18 cellular contexts compared by ENCODE assay signal in the genomic region with DNA sequence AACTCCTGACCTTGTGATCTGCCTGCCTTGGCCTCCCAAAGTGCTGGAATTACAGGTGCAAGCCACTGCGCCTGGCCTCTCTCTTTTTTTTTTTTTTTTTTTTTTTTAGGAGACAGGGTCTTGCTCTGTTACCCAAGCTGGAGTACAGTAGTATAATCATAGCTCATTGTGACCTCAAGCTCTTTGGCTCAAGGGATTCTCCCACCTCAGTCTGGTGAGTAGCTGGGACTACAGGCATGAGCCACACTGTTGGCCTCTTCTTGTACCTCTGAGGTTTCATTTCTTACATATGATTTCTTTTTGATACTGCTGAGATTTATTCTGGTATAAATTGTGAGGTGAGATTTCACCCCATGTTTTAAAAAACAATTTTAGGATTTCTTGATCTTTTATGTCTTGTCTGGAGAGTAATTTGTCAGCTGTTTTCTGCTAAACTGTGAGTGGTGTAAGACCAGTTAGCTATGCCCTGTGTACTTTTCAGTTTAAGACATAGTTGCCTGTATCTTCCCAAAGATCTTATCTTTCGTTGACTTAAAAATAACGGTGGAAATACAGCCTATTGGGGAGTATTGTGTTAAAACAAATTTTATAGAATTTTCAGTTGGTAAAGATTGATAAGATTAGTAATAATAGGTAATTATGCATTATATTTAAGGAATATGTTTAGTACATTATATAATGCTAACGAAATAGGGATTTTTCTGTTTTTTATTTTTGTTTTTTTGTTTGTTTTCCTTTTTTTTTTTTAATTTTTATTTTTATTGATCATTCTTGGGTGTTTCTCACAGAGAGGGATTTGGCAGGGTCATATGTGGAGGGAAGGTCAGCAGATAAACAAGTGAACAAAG. TPM values are rescaled to one million over a fixed set of nuclear protein-coding genes. Genes with fewer than 3 reads are reported as not detected.
DNase-seq lines count a peak whose midpoint lies in the region; TF ChIP-seq lines count a peak whose summit lies in the region.
"Had no signal": no experiment of that assay in that cellular context is flagged by ENCODE, and none has a peak within 500 bp of the region (broad histone marks: within the 10 kb centered on the region; RNA-seq: fewer than 3 reads in every experiment).

No MANE protein-coding gene starts in this region.

- no peak for TF ChIP-seq RAD21 in SK-N-SH (IDR thresholded peaks at IDR 0.05; ENCODE audit: low read length)

- peaks cover 81% of the 10 kb centered on the region for H3K79me2 ChIP-seq in SK-N-SH (ENCODE audit: insufficient read depth)

- intact Hi-C loops in Caco-2 (cut with micrococcal nuclease; ENCODE audit: unreplicated experiment): no loop called here

- H3K27me3 Mint-ChIP-seq in HFFc6 (ENCODE audit: insufficient read depth) (no peaks in the 10 kb centered on the region; the same call in 1 of the 2 replicates), glutamatergic neuron (ENCODE audit: unreplicated experiment) (peaks cover 4% of the 10 kb centered on the region), osteocyte (ENCODE audit: unreplicated experiment) (no peaks in the 10 kb centered on the region), Caco-2 (ENCODE audit: insufficient read depth, unreplicated experiment) (no peaks in the 10 kb centered on the region)
- H3K27me3 Mint-ChIP-seq: activated CD8-positive, alpha-beta T cell treated with anti-CD3 and anti-CD28 coated beads for 36 hours; activated T-cell treated with anti-CD3 and anti-CD28 coated beads, Interleukin-2, amount 50 U/mL, for 24 hours; memory B cell had no signal

- BruUV-seq in Caco-2 (replicated peaks; lab: Mats Ljungman, UMichigan): no TSS peak

- H3K9me3 Mint-ChIP-seq in HFFc6 (no peaks in the 10 kb centered on the region), glutamatergic neuron (ENCODE audit: unreplicated experiment) (peaks cover 5% of the 10 kb centered on the region), osteocyte (ENCODE audit: unreplicated experiment) (no peaks in the 10 kb centered on the region), Caco-2 (ENCODE audit: unreplicated experiment) (no peaks in the 10 kb centered on the region)
- H3K9me3 Mint-ChIP-seq: activated CD8-positive, alpha-beta T cell treated with anti-CD3 and anti-CD28 coated beads for 36 hours; activated T-cell treated with anti-CD3 and anti-CD28 coated beads, Interleukin-2, amount 50 U/mL, for 24 hours; memory B cell had no signal

- POLR2A ChIA-PET in SK-N-SH (lab: Yijun Ruan, JAX): interaction anchor here (0.6 kb wide), 1 partner anchor 9 kb away, joined by 4 read pairs; no protein-coding TSS in a partner anchor
- POLR2A ChIA-PET in Caco-2 (lab: Charles Lee): no interaction called here

- peaks cover 19% of the 10 kb centered on the region for H4K20me1 ChIP-seq in SK-N-SH (ENCODE audit: insufficient read depth)

- no peak overlapping the region for H3K9ac ChIP-seq in SK-N-SH

- peak overlapping the region; percentile 5 to 92; a peak in 3 of 4 replicates for H3K27ac ChIP-seq in SK-N-SH (ENCODE audit: low read depth in 2 of 2, low read length in 1 of 2)
- H3K27ac ChIP-seq: brain microvascular endothelial cell had no signal

- no peaks in the 10 kb centered on the region for H3K9me2 ChIP-seq in SK-N-SH

- no peak overlapping the region for H2AFZ ChIP-seq in SK-N-SH (ENCODE audit: low read depth)

- H3K27ac Mint-ChIP-seq in HFFc6 (peak overlapping the region; percentile 45; the same call in 1 of the 2 replicates), glutamatergic neuron (ENCODE audit: unreplicated experiment) (peak overlapping the region; percentile 93), osteocyte (ENCODE audit: unreplicated experiment) (peak overlapping the region; percentile 12), Caco-2 (ENCODE audit: unreplicated experiment) (no peak overlapping the region)
- H3K27ac Mint-ChIP-seq: activated CD8-positive, alpha-beta T cell treated with anti-CD3 and anti-CD28 coated beads for 36 hours; activated T-cell treated with anti-CD3 and anti-CD28 coated beads, Interleukin-2, amount 50 U/mL, for 24 hours; memory B cell; nephron progenitor cell had no signal

- no peak for TF ChIP-seq EP300 in SK-N-SH (IDR thresholded peaks at IDR 0.05; ENCODE audit: borderline replicate concordance in 1 of 2, low read depth in 1 of 2, low read length in 1 of 2)

- CTCF ChIA-PET in SK-N-SH (lab: Yijun Ruan, JAX): interaction anchor here (0.6 to 1.2 kb wide), 4 partner anchors 16 to 143 kb away, joined by 3 read pairs; no protein-coding TSS in a partner anchor
- CTCF ChIA-PET in Caco-2 (lab: Charles Lee): interaction anchor here (0.6 kb wide), 4 partner anchors 105 to 401 kb away, joined by 3 to 4 read pairs (median 3); no protein-coding TSS in a partner anchor

- H3K4me3 Mint-ChIP-seq in HFFc6 (no peak overlapping the region), glutamatergic neuron (ENCODE audit: unreplicated experiment) (peak overlapping the region; percentile 73), osteocyte (ENCODE audit: unreplicated experiment) (no peak overlapping the region), Caco-2 (ENCODE audit: unreplicated experiment) (no peak overlapping the region)
- H3K4me3 Mint-ChIP-seq: activated CD8-positive, alpha-beta T cell treated with anti-CD3 and anti-CD28 coated beads for 36 hours; activated T-cell treated with anti-CD3 and anti-CD28 coated beads, Interleukin-2, amount 50 U/mL, for 24 hours; memory B cell; nephron progenitor cell had no signal

- WGBS in SK-N-SH (ENCODE audit: low lambda C conversion rate): 74% methylated on average over 4 of the region's 4 CpGs

- H3F3A ChIP-seq in SK-N-SH (replicated peaks; ENCODE audit: insufficient read depth): no peaks in the 10 kb centered on the region

- 0 out of 2 replicates have a peak, but pooled peaks cover 5% of the 10 kb centered on the region for H3K36me3 Mint-ChIP-seq in HFFc6 (ENCODE audit: low read depth)
- H3K36me3 Mint-ChIP-seq in glutamatergic neuron (ENCODE audit: unreplicated experiment): no peaks in the 10 kb centered on the region
- H3K36me3 Mint-ChIP-seq in osteocyte (ENCODE audit: unreplicated experiment): no peaks in the 10 kb centered on the region
- H3K36me3 Mint-ChIP-seq in Caco-2 (ENCODE audit: insufficient read depth, unreplicated experiment): no peaks in the 10 kb centered on the region

- H3K4me3 ChIP-seq in SK-N-SH (ENCODE audit: low read depth in 2 of 2, low read length in 1 of 2): no peak overlapping the region
- no peak overlapping the region for H3K4me3 ChIP-seq in Caco-2 (ENCODE audit: low read depth, low read length)

- DNase-seq in HFFc6 (no peak), SK-N-SH (no peak), glutamatergic neuron (no peak), osteocyte (ENCODE audit: extremely low spot score, unreplicated experiment) (no peak), AG08395 (ENCODE audit: low spot score) (no peak), NK-92 (lab: John Stamatoyannopoulos, UW; ENCODE audit: unreplicated experiment) (no peak), Caco-2 (no peak)
- no peak for DNase-seq in effector CD8-positive, alpha-beta T cell (lab: John Stamatoyannopoulos, UW)
- DNase-seq: activated CD8-positive, alpha-beta T cell treated with anti-CD3 and anti-CD28 coated beads for 36 hours; activated naive CD4-positive, alpha-beta T cell treated with anti-CD3 and anti-CD28 coated beads, Interleukin-2, amount 50 U/mL, for 16 hours; activated T-cell treated with anti-CD3 and anti-CD28 coated beads, Interleukin-2, amount 50 U/mL, for 24 hours; BE2C; brain microvascular endothelial cell; NCI-H1436; NCI-H774; nephron progenitor cell; RPMI8226 had no signal

- no peak for TF ChIP-seq CTCF in HFFc6 (IDR thresholded peaks at IDR 0.05)
- no peak for TF ChIP-seq CTCF in SK-N-SH (IDR thresholded peaks at IDR 0.05)
- TF ChIP-seq CTCF in glutamatergic neuron (IDR thresholded peaks at IDR 0.05; ENCODE audit: partially characterized antibody, unreplicated experiment): no peak
- no peak for TF ChIP-seq CTCF in osteocyte (IDR thresholded peaks at IDR 0.05)
- TF ChIP-seq CTCF in Caco-2 (IDR thresholded peaks at IDR 0.05; ENCODE audit: insufficient read depth in 1 of 2, low read depth in 1 of 2, low read length in 1 of 2, severe bottlenecking in 1 of 2, unreplicated experiment in 1 of 2): no peak

- H3K4me2 ChIP-seq in SK-N-SH: no peak overlapping the region

- H3K4me1 Mint-ChIP-seq in HFFc6 (ENCODE audit: low read depth): peaks cover 23% of the 10 kb centered on the region
- H3K4me1 Mint-ChIP-seq in glutamatergic neuron (ENCODE audit: low read depth, unreplicated experiment): peaks cover 38% of the 10 kb centered on the region
- peaks cover 6% of the 10 kb centered on the region for H3K4me1 Mint-ChIP-seq in osteocyte (ENCODE audit: unreplicated experiment)
- H3K4me1 Mint-ChIP-seq in Caco-2 (ENCODE audit: low read depth, unreplicated experiment): peaks cover 17% of the 10 kb centered on the region

- peaks cover 0 to 9% of the 10 kb centered on the region in 2 experiments; a peak in 2 of 4 replicates for H3K4me1 ChIP-seq in SK-N-SH (ENCODE audit: control insufficient read depth in 1 of 2, insufficient read depth in 2 of 2, low read depth in 1 of 2, low read length in 1 of 2)
- H3K4me1 ChIP-seq in Caco-2: peaks cover 5% of the 10 kb centered on the region; the same call in 1 of the 2 replicates

- H3K9me3 ChIP-seq in SK-N-SH (no peaks in the 10 kb centered on the region), Caco-2 (no peaks in the 10 kb centered on the region; the same call in 1 of the 2 replicates)
- H3K9me3 ChIP-seq: BE2C had no signal

- H3K36me3 ChIP-seq in SK-N-SH (replicated peaks in 1 of 2; ENCODE audit: control insufficient read depth in 1 of 2, insufficient read depth in 2 of 2, low read length in 1 of 2): no peaks in the 10 kb centered on the region
- no peaks in the 10 kb centered on the region for H3K36me3 ChIP-seq in Caco-2 (ENCODE audit: control insufficient read depth, insufficient read depth, low read length)
- H3K36me3 ChIP-seq: BE2C, brain microvascular endothelial cell had no signal

- H3K27me3 ChIP-seq in SK-N-SH (ENCODE audit: insufficient read depth) (no peaks in the 10 kb centered on the region), Caco-2 (replicated peaks; ENCODE audit: control insufficient read depth, insufficient read depth, low read length) (no peaks in the 10 kb centered on the region)
- H3K27me3 ChIP-seq: BE2C, brain microvascular endothelial cell had no signal

RNA-seq across cellular contexts. Expression of a gene that starts 31.7 kb away (rescaled TPM):
- total RNA-seq in HFFc6 (2021; fragmentation: NEBNext Ultra II Directional; extraction: Animal tissue kit (Norgen Biotek cat#: 25700)): 10 to 100 TPM; 24.4 to 28.7 (median 27.7) TPM
- polyA plus RNA-seq in SK-N-SH (2012; rRNA removed): 12.4 and 17.2 TPM in 2 replicates
- polyA plus RNA-seq in SK-N-SH (2012; cell fraction: cytosol; rRNA removed): 11.3 and 12.9 TPM in 2 replicates
- polyA plus RNA-seq in SK-N-SH (2012; cell fraction: nucleus; rRNA removed): 13.3 and 18.9 TPM in 2 replicates
- total RNA-seq in glutamatergic neuron (ENCODE audit: unreplicated experiment): 38.1 TPM
- total RNA-seq in osteocyte: 27.4 and 29.8 TPM in 2 replicates
- 32.5 and 34.0 TPM in 2 replicates for total RNA-seq in Caco-2 (2022)
